In genomic region chr1:212609701-212610574, GRCh38 we compare ENCODE assay signal across 8 cellular contexts. TPM values are rescaled to one million over a fixed set of nuclear protein-coding genes. Genes with fewer than 3 reads are reported as not detected.
DNase-seq lines count a peak whose midpoint lies in the region; ATAC-seq, FAIRE-seq and TF ChIP-seq lines count a peak whose summit lies in the region.

No MANE protein-coding gene starts in this region.

- WGBS in heart right ventricle, 2 donors: 24 to 26% methylated on average over 20 of the region's 20 CpGs
- 16 to 25% (median 23%) methylated on average over 20 of the region's 20 CpGs for WGBS in small intestine, 3 donors

- H3K27me3 Mint-ChIP-seq in T-helper 1 cell treated with Interleukin-12 subunit alpha and Interleukin-12 subunit beta and Interleukin-4 antibody, amounts not matched to agents 30 μg/mL and 1 μg/mL, for 36 hours (ENCODE audit: low read depth): peaks cover 28% of the 10 kb centered on the region

- no peaks in the 10 kb centered on the region for H3K9me3 Mint-ChIP-seq in T-helper 1 cell treated with Interleukin-12 subunit alpha and Interleukin-12 subunit beta and Interleukin-4 antibody, amounts not matched to agents 30 μg/mL and 1 μg/mL, for 36 hours

- H3K4me3 ChIP-seq in heart right ventricle (peak overlapping the region; percentile 63 to 95 (median 82)), foreskin fibroblast (ENCODE audit: low read depth in 1 of 2, low read length in 2 of 2) (peak overlapping the region; percentile 55 to 80), small intestine (ENCODE audit: low read depth in 1 of 2, low read length in 2 of 2) (peak overlapping the region; percentile 78 to 83)

- H3K4me3 Mint-ChIP-seq in T-helper 1 cell treated with Interleukin-12 subunit alpha and Interleukin-12 subunit beta and Interleukin-4 antibody, amounts not matched to agents 30 μg/mL and 1 μg/mL, for 36 hours: peak overlapping the region; percentile 90

- peaks cover 64% of the 10 kb centered on the region for H3K4me1 Mint-ChIP-seq in T-helper 1 cell treated with Interleukin-12 subunit alpha and Interleukin-12 subunit beta and Interleukin-4 antibody, amounts not matched to agents 30 μg/mL and 1 μg/mL, for 36 hours (ENCODE audit: low read depth)

- H3K4me1 ChIP-seq in heart right ventricle (peaks cover 11 to 75% (median 43%) of the 10 kb centered on the region in 9 donors), small intestine (ENCODE audit: control insufficient read depth in 2 of 2, insufficient read depth in 1 of 2, low read depth in 1 of 2, low read length in 1 of 2) (peaks cover 5 to 11% of the 10 kb centered on the region in 2 donors)

- intact Hi-C loops in heart right ventricle (cut with DNase I): loop anchor here in 9 of 10 donors (1.0 to 10.0 kb wide), 9 partner anchors 48 to 133 kb away; no protein-coding TSS in a partner anchor
- intact Hi-C loops in cardiac septum (cut with DNase I): loop anchor here (2.0 to 10.0 kb wide), 4 partner anchors 57 to 575 kb away; partner anchors contain the start of genes DTL, INTS7, NSL1 and TATDN3

- H3K36me3 Mint-ChIP-seq in T-helper 1 cell treated with Interleukin-12 subunit alpha and Interleukin-12 subunit beta and Interleukin-4 antibody, amounts not matched to agents 30 μg/mL and 1 μg/mL, for 36 hours (ENCODE audit: low read depth): peaks cover 17% of the 10 kb centered on the region

- H3K9me3 ChIP-seq in heart right ventricle (no peaks in the 10 kb centered on the region), small intestine (ENCODE audit: control insufficient read depth, low read depth) (no peaks in the 10 kb centered on the region)

- H3K36me3 ChIP-seq in heart right ventricle (peaks cover 0 to 6% (median 1%) of the 10 kb centered on the region in 9 donors), small intestine (ENCODE audit: control insufficient read depth in 2 of 2, insufficient read depth in 2 of 2, low read length in 2 of 2) (no peaks in the 10 kb centered on the region)

- TF ChIP-seq CTCF in heart right ventricle (IDR thresholded peaks at IDR 0.05) (no peak), foreskin fibroblast (IDR thresholded peaks at IDR 0.05; ENCODE audit: low read depth, low read length) (no peak), GM10266 (IDR thresholded peaks at IDR 0.05; ENCODE audit: control insufficient read depth, insufficient read depth, low read depth, missing control alignments) (no peak)

- peaks cover 0 to 50% (median 0%) of the 10 kb centered on the region in 7 donors for H3K27me3 ChIP-seq in heart right ventricle
- no peaks in the 10 kb centered on the region for H3K27me3 ChIP-seq in small intestine (ENCODE audit: control insufficient read depth in 2 of 2, insufficient read depth in 2 of 2, low read length in 2 of 2)

- H3K27ac Mint-ChIP-seq in T-helper 1 cell treated with Interleukin-12 subunit alpha and Interleukin-12 subunit beta and Interleukin-4 antibody, amounts not matched to agents 30 μg/mL and 1 μg/mL, for 36 hours: peak overlapping the region; percentile 84

- ATAC-seq in heart right ventricle: no peak

- no peak for DNase-seq in heart right ventricle
- DNase-seq in cardiac septum (ENCODE audit: low spot score): no peak
- peak in 1 of 2 donors; percentile 42 for DNase-seq in foreskin fibroblast
- no peak for DNase-seq in small intestine
- no peak for DNase-seq in GM10266 (ENCODE audit: extremely low spot score)
- DNase-seq in NCI-H774 (lab: John Stamatoyannopoulos, UW): no peak
- DNase-seq in RCC 7860 (ENCODE audit: low spot score): no peak

- peak overlapping the region in 9 of 10 donors; percentile 94 to 100 (median 99) for H3K27ac ChIP-seq in heart right ventricle
- H3K27ac ChIP-seq in small intestine (ENCODE audit: low read depth in 1 of 2, low read length in 1 of 2): peak overlapping the region; percentile 97 to 99

- no peak for FAIRE-seq in small intestine (lab: Jason Lieb, UNC)
- no peak for FAIRE-seq in RCC 7860 (lab: Jason Lieb, UNC)

RNA-seq across cellular contexts. Expression of gene ATF3, which starts 1.4 kb away (rescaled TPM):
- total RNA-seq in heart right ventricle (100 to 1,000 TPM in 1 of 10 donors, 10 to 100 TPM in 8, 1 to 10 TPM in 1; 8.4 to 684 (median 25.9) TPM), cardiac septum (16.2 TPM)
- polyA plus RNA-seq in heart right ventricle (10 to 100 TPM; 16.9 to 40.0 TPM), small intestine (10 to 100 TPM; 20.8 to 30.3 (median 27.1) TPM)
